ENCODE assay signal across 8 cellular contexts in genomic region chr5:36507332-36507952, GRCh38.
A peak's percentile ranks its signal among the peaks of the same experiment; 100 is the strongest.
DNase-seq lines count a peak whose midpoint lies in the region; ATAC-seq lines count a peak whose summit lies in the region.

No MANE protein-coding gene starts in this region.

- intact Hi-C loops in left colon (cut with DNase I, micrococcal nuclease): loop anchor here in 1 of 2 donors (2.0 kb wide), 1 partner anchor 93 kb away; no protein-coding TSS in a partner anchor

- peak; percentile 68 for DNase-seq in EH (ENCODE audit: low read depth)
- DNase-seq in NCI-H345 (lab: John Stamatoyannopoulos, UW): peak; percentile 59
- DNase-seq in activated CD4-positive, CD25-positive, alpha-beta regulatory T cell treated with anti-CD3 and anti-CD28 coated beads, Interleukin-2, amount 50 U/mL, for 16 hours (ENCODE audit: low read depth, low spot score): peak; percentile 48
- peak; percentile 39 to 63 for DNase-seq in central memory CD8-positive, alpha-beta T cell (ENCODE audit: low spot score in 2 of 2)
- DNase-seq in left colon: peak; percentile 62 to 86
- peak; percentile 29 to 62 (median 40) for DNase-seq in stimulated activated CD4-positive, alpha-beta T cell treated with anti-CD3 and anti-CD28 coated beads, TNF-alpha, amount 100 ng/mL, for 1 hour (ENCODE audit: low read depth in 3 of 3, low spot score in 1 of 3)

- peak overlapping the region; percentile 33 for H3K27ac Mint-ChIP-seq in central memory CD8-positive, alpha-beta T cell (ENCODE audit: low read depth)

- H3K4me3 Mint-ChIP-seq in central memory CD8-positive, alpha-beta T cell: no peak overlapping the region

- ATAC-seq in HG02943 (IDR thresholded peaks at IDR 0.05; ENCODE audit: low read depth, unreplicated experiment): peak; percentile 61
- no peak for ATAC-seq in central memory CD8-positive, alpha-beta T cell (replicated peaks; ENCODE audit: extremely low read depth, poor library complexity, severe bottlenecking)
- ATAC-seq in left colon: peak; percentile 57
- ATAC-seq in HG02840 (IDR thresholded peaks at IDR 0.05; ENCODE audit: low FRiP score, unreplicated experiment): no peak

- H3K27me3 Mint-ChIP-seq in central memory CD8-positive, alpha-beta T cell: peaks cover 39% of the 10 kb centered on the region

- no peaks in the 10 kb centered on the region for H3K36me3 Mint-ChIP-seq in central memory CD8-positive, alpha-beta T cell (ENCODE audit: insufficient read depth)

- no peaks in the 10 kb centered on the region for H3K9me3 Mint-ChIP-seq in central memory CD8-positive, alpha-beta T cell

- no peaks in the 10 kb centered on the region for H3K4me1 Mint-ChIP-seq in central memory CD8-positive, alpha-beta T cell

Comparison
In these comparisons a context has a peak if more than half of its experiments do, and no peak if none do; other contexts are left out.
1. ATAC-seq: peak in HG02943 (single experiment) and left colon (single experiment); none in central memory CD8-positive, alpha-beta T cell (single experiment) and HG02840 (single experiment).
2. Peak in every context shown above with its lines, with median percentiles within 50 percentile points of each other: DNase-seq.